13 cellular contexts compared by ENCODE assay signal in the genomic region with DNA sequence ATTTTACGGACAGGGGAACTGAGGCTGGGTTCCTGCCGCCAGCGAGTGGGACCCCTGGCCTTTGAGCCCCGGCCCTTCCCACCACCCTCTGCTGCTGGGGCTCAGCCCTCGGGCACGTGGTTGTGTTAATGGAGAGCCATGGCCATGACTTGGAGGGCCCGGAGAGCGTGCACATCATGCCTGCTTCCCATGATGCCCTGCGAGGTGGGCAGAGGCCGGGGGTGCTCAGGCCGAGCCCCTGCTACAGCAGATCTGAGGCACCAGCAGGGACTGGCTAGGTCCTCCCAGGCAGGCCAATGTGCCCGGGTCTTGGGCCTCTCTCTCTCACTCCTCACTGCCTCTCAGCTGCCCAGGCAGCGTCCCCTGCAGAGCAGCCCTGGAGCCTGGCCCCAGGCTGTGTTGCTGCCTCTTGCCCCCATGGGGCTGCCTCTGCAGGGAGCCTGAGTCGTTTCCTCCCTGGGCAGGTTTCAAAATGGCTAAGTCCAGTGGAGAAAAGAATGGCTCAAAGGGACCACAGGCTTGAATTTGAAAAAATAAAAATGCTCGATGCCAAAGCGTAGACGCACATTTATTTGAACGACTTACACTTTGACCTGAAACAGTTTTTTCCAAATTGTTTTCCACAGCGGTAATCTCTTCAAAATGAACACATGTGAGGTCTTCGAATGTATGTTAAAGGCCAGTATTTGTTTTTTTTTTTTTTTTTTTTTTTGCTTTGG.
A peak's percentile ranks its signal among the peaks of the same experiment; 100 is the strongest.
DNase-seq lines count a peak whose midpoint lies in the region; ATAC-seq and TF ChIP-seq lines count a peak whose summit lies in the region.
"Had no signal": no experiment of that assay in that cellular context is flagged by ENCODE, and none has a peak within 500 bp of the region (broad histone marks: within the 10 kb centered on the region; RNA-seq: fewer than 3 reads in every experiment).

No MANE protein-coding gene starts in this region.

- H3K36me3 ChIP-seq in CD4-positive, alpha-beta memory T cell (ENCODE audit: insufficient read depth, low read length): no peaks in the 10 kb centered on the region
- no peaks in the 10 kb centered on the region for H3K36me3 ChIP-seq in sigmoid colon
- H3K36me3 ChIP-seq: heart right ventricle, stomach had no signal

- H3K4me3 Mint-ChIP-seq in CD4-positive, alpha-beta memory T cell: peak overlapping the region; percentile 59 to 84 (median 77)
- H3K4me3 Mint-ChIP-seq in IgD-negative memory B cell: peak overlapping the region in 3 of 4 donors; percentile 54 to 86 (median 57)
- H3K4me3 Mint-ChIP-seq in memory B cell: peak overlapping the region; percentile 74
- H3K4me3 Mint-ChIP-seq: brain had no signal

- H3K4me3 ChIP-seq in CD4-positive, alpha-beta memory T cell (ENCODE audit: low read length in 2 of 2): no peak overlapping the region
- no peak overlapping the region for H3K4me3 ChIP-seq in sigmoid colon
- H3K4me3 ChIP-seq: heart right ventricle, lung, stomach had no signal

- peaks cover 28 to 48% (median 35%) of the 10 kb centered on the region in 4 donors for H3K4me1 Mint-ChIP-seq in CD4-positive, alpha-beta memory T cell
- peaks cover 8 to 23% (median 13%) of the 10 kb centered on the region in 3 donors for H3K4me1 Mint-ChIP-seq in IgD-negative memory B cell
- peaks cover 18% of the 10 kb centered on the region for H3K4me1 Mint-ChIP-seq in memory B cell

- POLR2A ChIA-PET in CD4-positive, alpha-beta memory T cell (lab: Charles Lee; ENCODE audit: partially characterized antibody): interaction anchor here (0.9 to 2.1 kb wide), 6 partner anchors 10 to 165 kb away, joined by 3 to 10 read pairs (median 6); a partner anchor contains a TSS

- H3K4me1 ChIP-seq in CD4-positive, alpha-beta memory T cell (ENCODE audit: insufficient read depth, low read length): peaks cover 43% of the 10 kb centered on the region
- H3K4me1 ChIP-seq in sigmoid colon: no peaks in the 10 kb centered on the region
- H3K4me1 ChIP-seq: stomach had no signal

- CTCF ChIA-PET in CD4-positive, alpha-beta memory T cell (lab: Charles Lee; ENCODE audit: partially characterized antibody): no interaction called here

- peak overlapping the region; percentile 82 to 97 (median 94) for H3K27ac Mint-ChIP-seq in CD4-positive, alpha-beta memory T cell
- H3K27ac Mint-ChIP-seq in IgD-negative memory B cell: peak overlapping the region; percentile 6 to 87 (median 18)
- peak overlapping the region; percentile 19 to 75 for H3K27ac Mint-ChIP-seq in activated naive CD4-positive, alpha-beta T cell treated with anti-CD3 and anti-CD28 coated beads, Interleukin-2, amount 50 U/mL, for 72 hours
- peak overlapping the region; percentile 13 for H3K27ac Mint-ChIP-seq in memory B cell

- no peak for TF ChIP-seq EP300 in sigmoid colon (IDR thresholded peaks at IDR 0.05)

- H3K27me3 ChIP-seq in CD4-positive, alpha-beta memory T cell (ENCODE audit: insufficient read depth, low read length): no peaks in the 10 kb centered on the region
- peaks cover 0 to 7% (median 0%) of the 10 kb centered on the region in 3 donors for H3K27me3 ChIP-seq in sigmoid colon

- no peaks in the 10 kb centered on the region for H3K9me3 Mint-ChIP-seq in CD4-positive, alpha-beta memory T cell
- no peaks in the 10 kb centered on the region for H3K9me3 Mint-ChIP-seq in IgD-negative memory B cell
- H3K9me3 Mint-ChIP-seq in activated naive CD4-positive, alpha-beta T cell treated with anti-CD3 and anti-CD28 coated beads, Interleukin-2, amount 50 U/mL, for 72 hours: peaks cover 0 to 4% of the 10 kb centered on the region in 2 donors
- H3K9me3 Mint-ChIP-seq in memory B cell: no peaks in the 10 kb centered on the region
- H3K9me3 Mint-ChIP-seq: brain had no signal

- TF ChIP-seq CTCF in sigmoid colon (IDR thresholded peaks at IDR 0.05): no peak

- no peaks in the 10 kb centered on the region for H3K27me3 Mint-ChIP-seq in CD4-positive, alpha-beta memory T cell
- peaks cover 5% of the 10 kb centered on the region for H3K27me3 Mint-ChIP-seq in IgD-negative memory B cell
- peaks cover 6% of the 10 kb centered on the region for H3K27me3 Mint-ChIP-seq in memory B cell

- DNase-seq in CD4-positive, alpha-beta memory T cell: peak in 1 of 5 donors; percentile 13
- no peak for DNase-seq in activated naive CD4-positive, alpha-beta T cell treated with anti-CD3 and anti-CD28 coated beads, Interleukin-2, amount 50 U/mL, for 72 hours (ENCODE audit: low spot score in 2 of 2)
- DNase-seq in memory B cell (ENCODE audit: low spot score in 2 of 2): no peak
- DNase-seq in NCI-H187 treated with DMSO at 0.1 percent for 48 hours (lab: John Stamatoyannopoulos, UW): no peak
- DNase-seq in NCI-H82 (lab: John Stamatoyannopoulos, UW): no peak
- DNase-seq in sigmoid colon: no peak
- DNase-seq: heart right ventricle, NCI-H2029, stomach had no signal

- no peak for TF ChIP-seq POLR2A in sigmoid colon (IDR thresholded peaks at IDR 0.05)

- peak overlapping the region; percentile 48 for H3K27ac ChIP-seq in CD4-positive, alpha-beta memory T cell (ENCODE audit: low read depth, low read length)
- H3K27ac ChIP-seq in sigmoid colon: no peak overlapping the region

- H3K36me3 Mint-ChIP-seq in CD4-positive, alpha-beta memory T cell: no peaks in the 10 kb centered on the region
- H3K36me3 Mint-ChIP-seq in IgD-negative memory B cell: peaks cover 7% of the 10 kb centered on the region
- H3K36me3 Mint-ChIP-seq in activated naive CD4-positive, alpha-beta T cell treated with anti-CD3 and anti-CD28 coated beads, Interleukin-2, amount 50 U/mL, for 72 hours: no peaks in the 10 kb centered on the region
- H3K36me3 Mint-ChIP-seq in memory B cell: no peaks in the 10 kb centered on the region
- H3K36me3 Mint-ChIP-seq: brain had no signal

- intact Hi-C loops in CD4-positive, alpha-beta memory T cell (cut with micrococcal nuclease): loop anchor here (1.0 to 10.0 kb wide), 3 partner anchors 10 to 118 kb away; a partner anchor contains a TSS
- intact Hi-C loops in sigmoid colon (cut with DNase I): no loop called here

- H3K9me3 ChIP-seq in CD4-positive, alpha-beta memory T cell (ENCODE audit: control insufficient read depth in 1 of 2, low read length in 2 of 2): no peaks in the 10 kb centered on the region
- no peaks in the 10 kb centered on the region for H3K9me3 ChIP-seq in sigmoid colon
- H3K9me3 ChIP-seq: heart right ventricle, stomach had no signal

- WGBS in sigmoid colon, 2 donors: 71 to 76% methylated on average over 20 of the region's 20 CpGs

- peak; percentile 56 to 69 for ATAC-seq in activated naive CD4-positive, alpha-beta T cell treated with anti-CD3 and anti-CD28 coated beads, Interleukin-2, amount 50 U/mL, for 72 hours
- ATAC-seq in memory B cell (ENCODE audit: low read depth): no peak
- ATAC-seq in GM19351 (IDR thresholded peaks at IDR 0.05; ENCODE audit: unreplicated experiment): no peak

Comparison
In these comparisons a context has a peak if more than half of its experiments do, and no peak if none do; other contexts are left out.
1. H3K27ac Mint-ChIP-seq: peak in every context shown above with its lines; median percentile 94 in CD4-positive, alpha-beta memory T cell; 47 in activated naive CD4-positive, alpha-beta T cell treated with anti-CD3 and anti-CD28 coated beads, Interleukin-2, amount 50 U/mL, for 72 hours; 18 in IgD-negative memory B cell; 13 in memory B cell.
2. ATAC-seq: peak in activated naive CD4-positive, alpha-beta T cell treated with anti-CD3 and anti-CD28 coated beads, Interleukin-2, amount 50 U/mL, for 72 hours (2 of 2); none in memory B cell (single experiment) and GM19351 (single experiment).
3. Peak in every context shown above with its lines, with median percentiles within 50 percentile points of each other: H3K4me3 Mint-ChIP-seq.